13 cellular contexts compared by ENCODE assay signal in genomic region chr1:203153989-203154821, GRCh38. TPM values are rescaled to one million over a fixed set of nuclear protein-coding genes. Genes with fewer than 3 reads are reported as not detected.
DNase-seq lines count a peak whose midpoint lies in the region; TF ChIP-seq lines count a peak whose summit lies in the region.
"Had no signal": no experiment of that assay in that cellular context is flagged by ENCODE, and none has a peak within 500 bp of the region (broad histone marks: within the 10 kb centered on the region; RNA-seq: fewer than 3 reads in every experiment).

No MANE protein-coding gene starts in this region.

- peak overlapping the region; percentile 89 for H2BK120ac ChIP-seq in mesenchymal stem cell (ENCODE audit: low read depth, low read length)

- no peaks in the 10 kb centered on the region for H3K27me3 ChIP-seq in mesenchymal stem cell (ENCODE audit: control insufficient read depth in 1 of 2, insufficient read depth in 1 of 2, low read length in 2 of 2)

- peak overlapping the region; percentile 69 to 80 for H3K4ac ChIP-seq in mesenchymal stem cell (ENCODE audit: low read depth in 1 of 2, low read length in 2 of 2)

- POLR2A ChIA-PET in MCF 10A (lab: Yijun Ruan, JAX), result interaction anchor here (0.7 to 2.9 kb wide), 4 partner anchors 26 to 113 kb away, joined by 3 to 17 read pairs (median 4); partner anchors contain the start of gene ADORA1

- peak overlapping the region; percentile 99 for H2BK5ac ChIP-seq in mesenchymal stem cell (ENCODE audit: low read depth, low read length, poor library complexity, severe bottlenecking)

- H3K23ac ChIP-seq in mesenchymal stem cell (ENCODE audit: low read length in 2 of 2), result no peak overlapping the region

- peak overlapping the region; percentile 99 for H2AK5ac ChIP-seq in mesenchymal stem cell (ENCODE audit: low read length, severe bottlenecking)

- 29% methylated on average over 13 of the region's 13 CpGs for WGBS in mesenchymal stem cell

- no TSS peak for BruUV-seq in MCF 10A (replicated peaks; lab: Mats Ljungman, UMichigan)

- H3K4me1 Mint-ChIP-seq in MCF 10A (ENCODE audit: insufficient read depth, unreplicated experiment), result peaks cover 44% of the 10 kb centered on the region

- DNase-seq in AG20443 (ENCODE audit: low spot score), result peak; percentile 66
- DNase-seq in LHCN-M2 (ENCODE audit: low read depth), result peak; percentile 77
- DNase-seq in MCF 10A (ENCODE audit: unreplicated experiment), result peak; percentile 95
- DNase-seq in mesenchymal stem cell, result peak; percentile 84
- DNase-seq in activated gamma-delta T cell treated with Interleukin-2 at 50 U/mL for 16 hours, result no peak
- DNase-seq in activated T-cell treated with anti-CD3 and anti-CD28 coated beads, Interleukin-2, amount 50 U/mL, for 1 hour, result no peak
- no peak for DNase-seq in NCI-H345 (lab: John Stamatoyannopoulos, UW)
- no peak for DNase-seq in NCI-H1436 (lab: John Stamatoyannopoulos, UW)
- DNase-seq: left cardiac atrium, NCI-H526 had no signal

- H4K8ac ChIP-seq in mesenchymal stem cell (ENCODE audit: low read length), result peak overlapping the region; percentile 95

- no peaks in the 10 kb centered on the region for H3K27me3 Mint-ChIP-seq in MCF 10A (ENCODE audit: insufficient read depth, unreplicated experiment)

- peaks cover 10 to 17% of the 10 kb centered on the region in 2 experiments for H3K36me3 ChIP-seq in mesenchymal stem cell (ENCODE audit: control insufficient read depth in 1 of 2, insufficient read depth in 2 of 2, low read depth in 1 of 2, low read length in 2 of 2)

- no peaks in the 10 kb centered on the region for H3K36me3 Mint-ChIP-seq in MCF 10A (ENCODE audit: insufficient read depth, unreplicated experiment)

- H2AFZ ChIP-seq in mesenchymal stem cell (ENCODE audit: low read depth, low read length), result no peak overlapping the region

- CTCF ChIA-PET in MCF 10A (lab: Yijun Ruan, JAX), result interaction anchor here (0.6 to 5.0 kb wide), 15 partner anchors 8 to 184 kb away, joined by 3 to 29 read pairs (median 3); no protein-coding TSS in a partner anchor

- TF ChIP-seq CTCF in MCF 10A (IDR thresholded peaks at IDR 0.05; ENCODE audit: unreplicated experiment), result no peak

- H2BK12ac ChIP-seq in mesenchymal stem cell (ENCODE audit: low read length in 2 of 2), result peak overlapping the region; percentile 85 to 98

- intact Hi-C loops in MCF 10A (cut with micrococcal nuclease), result loop anchor here (2.0 kb wide), 1 partner anchor 25 kb away; no protein-coding TSS in a partner anchor

- H3K4me3 ChIP-seq in mesenchymal stem cell (ENCODE audit: insufficient read depth in 1 of 2, low read depth in 1 of 2, low read length in 2 of 2), result peak overlapping the region in 1 of 2 experiments; percentile 26

- peaks cover 14% of the 10 kb centered on the region for H3K79me1 ChIP-seq in mesenchymal stem cell (replicated peaks; ENCODE audit: low read length, poor library complexity, severe bottlenecking)

- H3K4me1 ChIP-seq in mesenchymal stem cell (ENCODE audit: control insufficient read depth, insufficient read depth, low read depth, low read length), result peaks cover 49% of the 10 kb centered on the region

- H2BK15ac ChIP-seq in mesenchymal stem cell (ENCODE audit: low read depth, poor library complexity, severe bottlenecking), result peak overlapping the region; percentile 78

- H3K4me3 Mint-ChIP-seq in MCF 10A (ENCODE audit: unreplicated experiment), result no peak overlapping the region

- peak overlapping the region; percentile 24 for H3K9ac ChIP-seq in mesenchymal stem cell (ENCODE audit: low read length)

- peak overlapping the region; percentile 94 for H4K91ac ChIP-seq in mesenchymal stem cell (ENCODE audit: low read length)

- H3K14ac ChIP-seq in mesenchymal stem cell (ENCODE audit: low read length in 2 of 2), result peak overlapping the region in 1 of 2 experiments; percentile 86

- peak overlapping the region; percentile 99 for H3K27ac ChIP-seq in mesenchymal stem cell (ENCODE audit: low read length, poor library complexity, severe bottlenecking)

- peak overlapping the region; percentile 69 for H3K27ac Mint-ChIP-seq in MCF 10A (ENCODE audit: low read depth, unreplicated experiment)

- H3K9me3 ChIP-seq in mesenchymal stem cell (ENCODE audit: control insufficient read depth, low read length), result peaks cover 11% of the 10 kb centered on the region

- peaks cover 14% of the 10 kb centered on the region for H3K9me3 Mint-ChIP-seq in MCF 10A (ENCODE audit: unreplicated experiment)

- no peak overlapping the region for H3K4me2 ChIP-seq in mesenchymal stem cell (ENCODE audit: low read length, poor library complexity, severe bottlenecking)

- peak overlapping the region; percentile 90 to 92 for H3K18ac ChIP-seq in mesenchymal stem cell (ENCODE audit: low read depth in 1 of 2, low read length in 2 of 2)

RNA-seq across cellular contexts. Expression of gene MYBPH, which starts 21.4 kb away (rescaled TPM):
- total RNA-seq in LHCN-M2 (2014; rRNA removed) (2.8 and 13.7 TPM in 2 replicates), MCF 10A (2022) (not detected in 2 replicates)
- 49.5 TPM for polyA plus RNA-seq in LHCN-M2 (2012)
- 0.58 TPM for polyA plus RNA-seq in mesenchymal stem cell (2013, experiment 1 of 2)
- 0.75 TPM for polyA plus RNA-seq in mesenchymal stem cell (2013, experiment 2 of 2)
- total RNA-seq: activated CD8-positive, alpha-beta memory T cell treated with anti-CD3 and anti-CD28 coated beads for 36 hours; left cardiac atrium had no signal
- polyA plus RNA-seq: BJ, esophagus had no signal

RNA-seq across cellular contexts. Expression of gene ADORA1, which starts 26.7 kb away (rescaled TPM):
- 9.7 and 19.1 TPM in 2 replicates for total RNA-seq in LHCN-M2 (2014; rRNA removed)
- 41.8 TPM for polyA plus RNA-seq in LHCN-M2 (2012)
- total RNA-seq in MCF 10A (2022), result 0.26 and 0.34 TPM in 2 replicates
- polyA plus RNA-seq in mesenchymal stem cell (2013, experiment 1 of 2), result 8.4 TPM
- 9.3 TPM for polyA plus RNA-seq in mesenchymal stem cell (2013, experiment 2 of 2)
- total RNA-seq: activated CD8-positive, alpha-beta memory T cell treated with anti-CD3 and anti-CD28 coated beads for 36 hours had no signal

RNA-seq across cellular contexts. Expression of gene CHI3L1, which starts 32.3 kb away (rescaled TPM):
- total RNA-seq in LHCN-M2 (2014; rRNA removed), result 0.17 TPM in 1 of 2 replicates, not detected in the other
- 0.44 TPM for polyA plus RNA-seq in LHCN-M2 (2012)
- 0.75 and 0.88 TPM in 2 replicates for total RNA-seq in MCF 10A (2022)
- 2.1 TPM for polyA plus RNA-seq in mesenchymal stem cell (2013, experiment 1 of 2)
- polyA plus RNA-seq in mesenchymal stem cell (2013, experiment 2 of 2), result 2.4 TPM
- total RNA-seq: activated CD8-positive, alpha-beta memory T cell treated with anti-CD3 and anti-CD28 coated beads for 36 hours had no signal

Comparison
In these comparisons a context has a peak if more than half of its experiments do, and no peak if none do; other contexts are left out.
1. DNase-seq: peak in AG20443 (single experiment), LHCN-M2 (single experiment), MCF 10A (single experiment) and mesenchymal stem cell (single experiment); none in activated gamma-delta T cell treated with Interleukin-2 at 50 U/mL for 16 hours (single experiment), activated T-cell treated with anti-CD3 and anti-CD28 coated beads, Interleukin-2, amount 50 U/mL, for 1 hour (single experiment), NCI-H345 (single experiment) and NCI-H1436 (single experiment).